In the genomic region with DNA sequence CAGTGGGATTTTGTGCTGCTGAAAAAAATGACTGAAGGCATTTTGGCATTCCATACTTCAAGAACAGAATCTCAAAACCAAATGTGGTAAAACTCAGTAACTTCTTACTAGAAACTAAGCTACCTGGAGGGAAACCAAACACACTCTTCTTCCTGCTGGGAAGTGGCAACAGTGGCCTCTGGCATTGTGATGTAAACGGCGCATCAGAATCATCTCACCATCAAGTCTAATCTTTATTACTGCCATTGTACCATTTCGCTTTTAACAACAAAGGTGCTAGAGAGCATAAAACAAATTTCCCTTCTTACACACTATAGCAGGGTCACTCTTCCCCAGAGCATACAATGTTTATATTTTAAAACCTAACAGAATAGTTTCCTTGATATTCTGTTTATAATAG, we compare ENCODE assay signal across 18 cellular contexts.
DNase-seq lines count a peak whose midpoint lies in the region; ATAC-seq, FAIRE-seq and TF ChIP-seq lines count a peak whose summit lies in the region.
"Had no signal": no experiment of that assay in that cellular context is flagged by ENCODE, and none has a peak within 500 bp of the region (broad histone marks: within the 10 kb centered on the region; RNA-seq: fewer than 3 reads in every experiment).

No MANE protein-coding gene starts in this region.

- no peak for TF ChIP-seq RAD21 in H1 (IDR thresholded peaks at IDR 0.05 in 1 of 2, conservative IDR thresholded peaks at IDR 0.05 in 1 of 2; ENCODE audit: low read depth in 2 of 2, low read length in 2 of 2)

- H2BK20ac ChIP-seq in H1 (ENCODE audit: low read length): no peak overlapping the region

- H2BK15ac ChIP-seq in H1 (ENCODE audit: low read length): no peak overlapping the region

- no peak for TF ChIP-seq EP300 in H1 (IDR thresholded peaks at IDR 0.05; ENCODE audit: borderline replicate concordance in 1 of 2, low read depth in 2 of 2, low read length in 2 of 2)

- no peak overlapping the region for H3K27ac ChIP-seq in H1 (ENCODE audit: low read depth, low read length)
- H3K27ac ChIP-seq in osteoblast (ENCODE audit: low read depth, low read length): no peak overlapping the region
- no peak overlapping the region for H3K27ac ChIP-seq in kidney (ENCODE audit: low read depth in 2 of 2, low read length in 2 of 2)
- H3K27ac ChIP-seq: A549, BLaER1, GM23248 had no signal

- H4K91ac ChIP-seq in H1 (replicated peaks; ENCODE audit: insufficient read length, low read length): no peak overlapping the region

- no peak overlapping the region for H2AFZ ChIP-seq in H1 (ENCODE audit: low read length)
- H2AFZ ChIP-seq in osteoblast (ENCODE audit: low read length): peak overlapping the region; percentile 45
- H2AFZ ChIP-seq: GM23248 had no signal

- no peak overlapping the region for H3K56ac ChIP-seq in H1 (replicated peaks; ENCODE audit: insufficient read length, low read depth, low read length)

- H4K20me1 ChIP-seq in H1 (replicated peaks in 1 of 2; ENCODE audit: control insufficient read depth in 1 of 2, insufficient read depth in 2 of 2, low read length in 2 of 2) (no peaks in the 10 kb centered on the region), osteoblast (ENCODE audit: insufficient read depth, low read length) (no peaks in the 10 kb centered on the region)
- H4K20me1 ChIP-seq: BLaER1 had no signal

- CTCF ChIA-PET in H1 (lab: Charles Lee; ENCODE audit: partially characterized antibody): interaction anchor here (0.7 to 1.0 kb wide), 3 partner anchors 27 to 49 kb away, joined by 3 read pairs; no protein-coding TSS in a partner anchor

- H2AK5ac ChIP-seq in H1 (ENCODE audit: low read depth, low read length): no peak overlapping the region

- no peak for ATAC-seq in GM18909 (IDR thresholded peaks at IDR 0.05; ENCODE audit: poor library complexity, unreplicated experiment)
- ATAC-seq: A549, HCT116 had no signal

- no peak for TF ChIP-seq POLR2A in H1 (IDR thresholded peaks at IDR 0.05; ENCODE audit: control extremely low read depth in 1 of 2, low read depth in 2 of 2, low read length in 2 of 2)

- H3K18ac ChIP-seq in H1 (ENCODE audit: extremely low read depth, low read length): no peak overlapping the region; the same call in 1 of the 2 replicates

- H3K9ac ChIP-seq in H1 (replicated peaks in 1 of 4; ENCODE audit: extremely low read depth in 1 of 4, low read depth in 3 of 4, low read length in 3 of 4) (no peak overlapping the region), kidney (ENCODE audit: low read length in 2 of 2) (no peak overlapping the region)
- H3K9ac ChIP-seq: BLaER1, GM23248 had no signal

- no peaks in the 10 kb centered on the region for H3K9me3 ChIP-seq in H1 (ENCODE audit: insufficient read depth in 2 of 2, low read depth in 1 of 2, low read length in 1 of 2)
- no peaks in the 10 kb centered on the region for H3K9me3 ChIP-seq in osteoblast (ENCODE audit: low read depth, low read length)
- H3K9me3 ChIP-seq in kidney (ENCODE audit: control insufficient read depth in 1 of 2, low read length in 2 of 2): no peaks in the 10 kb centered on the region
- H3K9me3 ChIP-seq: A549, BLaER1, Caco-2 had no signal

- no peaks in the 10 kb centered on the region for H3K23me2 ChIP-seq in H1 (ENCODE audit: low read depth, low read length)

- H3K23ac ChIP-seq in H1 (ENCODE audit: insufficient read length): no peak overlapping the region

- H3K4me3 ChIP-seq in H1 (ENCODE audit: extremely low read depth in 1 of 4, insufficient read depth in 2 of 4, low read depth in 3 of 4, low read length in 4 of 4): 0 out of 8 replicates have a peak overlapping the region, but pooled peaks of 1 of the 4 experiments have one; percentile 7
- H3K4me3 ChIP-seq in osteoblast (ENCODE audit: insufficient read depth, low read length): no peak overlapping the region
- no peak overlapping the region for H3K4me3 ChIP-seq in kidney (ENCODE audit: low read length in 2 of 2)
- H3K4me3 ChIP-seq: A549, BLaER1, GM23248 had no signal

- H3K79me2 ChIP-seq in H1 (ENCODE audit: control insufficient read depth in 1 of 2, insufficient read depth in 2 of 2, low read length in 2 of 2) (no peaks in the 10 kb centered on the region), osteoblast (ENCODE audit: insufficient read depth, low read length) (no peaks in the 10 kb centered on the region)

- FAIRE-seq in H1 (lab: Jason Lieb, UNC) (no peak), kidney (lab: Jason Lieb, UNC) (no peak)
- FAIRE-seq: A549, HTR-8/SVneo had no signal

- POLR2A ChIA-PET in H1 (lab: Charles Lee; ENCODE audit: partially characterized antibody): no interaction called here

- no peak overlapping the region for H4K8ac ChIP-seq in H1 (ENCODE audit: extremely low read depth, insufficient read depth, low read length)

- H4K5ac ChIP-seq in H1 (ENCODE audit: insufficient read length, low read depth, low read length): no peak overlapping the region

- H3K36me3 ChIP-seq in H1 (ENCODE audit: control insufficient read depth in 2 of 4, insufficient read depth in 4 of 4, low read length in 3 of 4) (no peaks in the 10 kb centered on the region), osteoblast (ENCODE audit: insufficient read depth, low read length) (no peaks in the 10 kb centered on the region), kidney (ENCODE audit: control insufficient read depth in 1 of 2, insufficient read depth in 2 of 2, low read length in 2 of 2) (no peaks in the 10 kb centered on the region)
- H3K36me3 ChIP-seq: BLaER1 had no signal

- WGBS in H1 (ENCODE audit: extremely low coverage in 1 of 2, insufficient coverage in 1 of 2, insufficient read length in 1 of 2, insufficient replicate concordance in 2 of 2, low coverage in 1 of 2, low lambda C conversion rate in 2 of 2, missing lambda C conversion rate in 1 of 2), 2 experiments: 71% methylated on average over 3 of the region's 3 CpGs; no CpG with 5 or more reads in 1 of the 2 experiments

- peaks cover 0 to 3% (median 0%) of the 10 kb centered on the region in 4 experiments; a peak in 1 of 7 replicates for H3K4me1 ChIP-seq in H1 (replicated peaks in 1 of 4; ENCODE audit: control insufficient read depth in 3 of 4, insufficient read depth in 4 of 4, low read length in 3 of 4)
- H3K4me1 ChIP-seq in osteoblast (ENCODE audit: insufficient read depth, low read length): no peaks in the 10 kb centered on the region
- no peaks in the 10 kb centered on the region for H3K4me1 ChIP-seq in kidney (ENCODE audit: control insufficient read depth in 1 of 2, insufficient read depth in 1 of 2, low read depth in 1 of 2, low read length in 2 of 2)
- H3K4me1 ChIP-seq: A549, BLaER1, Caco-2 had no signal

- DNase-seq in HCEC 1CT (peak; percentile 39), NCI-H2227 treated with DMSO at 0.1 percent for 48 hours (lab: John Stamatoyannopoulos, UW) (peak; percentile 29), H1 (ENCODE audit: low read depth in 1 of 2, low spot score in 2 of 2) (no peak), osteoblast (ENCODE audit: insufficient read length, low spot score, missing footprints) (peak; percentile 31), kidney (no peak), foreskin melanocyte (no peak)
- DNase-seq: AML-193; Caco-2; CD8-positive, alpha-beta memory T cell; DND-41; GDM1; GM23248; Karpas-422 had no signal

- TF ChIP-seq CTCF in H1 (IDR thresholded peaks at IDR 0.05; ENCODE audit: control extremely low read depth in 1 of 3, insufficient read depth in 1 of 3, low read depth in 1 of 3, low read length in 3 of 3) (no peak), osteoblast (IDR thresholded peaks at IDR 0.05; ENCODE audit: extremely low read depth, low read depth, low read length) (no peak), kidney (IDR thresholded peaks at IDR 0.05; ENCODE audit: borderline replicate concordance, extremely low read depth, insufficient read depth) (no peak)

- no peak overlapping the region for H2BK120ac ChIP-seq in H1 (replicated peaks; ENCODE audit: low read depth, low read length)

- intact Hi-C loops in kidney (cut with DNase I): no loop called here

- no peak overlapping the region for H3K4ac ChIP-seq in H1 (replicated peaks; ENCODE audit: insufficient read length, low read depth, low read length)

- no peak overlapping the region for H2BK12ac ChIP-seq in H1 (ENCODE audit: low read depth, low read length)

- no peaks in the 10 kb centered on the region for H3K79me1 ChIP-seq in H1 (ENCODE audit: low read depth, low read length)

- peak overlapping the region in 1 of 2 experiments; percentile 22; a peak in 1 of 4 replicates for H3K4me2 ChIP-seq in H1 (ENCODE audit: insufficient read depth in 1 of 2, low read depth in 2 of 2, low read length in 2 of 2)
- H3K4me2 ChIP-seq in osteoblast (ENCODE audit: insufficient read depth, low read length): no peak overlapping the region
- H3K4me2 ChIP-seq: A549, BLaER1 had no signal

- no peaks in the 10 kb centered on the region for H3K27me3 ChIP-seq in H1 (replicated peaks in 1 of 4; ENCODE audit: control insufficient read depth in 3 of 4, extremely low read depth in 1 of 4, insufficient read depth in 3 of 4, low read length in 3 of 4)
- H3K27me3 ChIP-seq in osteoblast (ENCODE audit: insufficient read depth, low read length): no peaks in the 10 kb centered on the region
- H3K27me3 ChIP-seq: BLaER1 had no signal

- H2BK5ac ChIP-seq in H1 (ENCODE audit: low read depth, low read length): no peak overlapping the region

- no peak overlapping the region for H3K14ac ChIP-seq in H1 (ENCODE audit: insufficient read length)

TF ChIP-seq in H1, 55 proteins besides CTCF, POLR2A, EP300 and RAD21:
- TF ChIP-seq SRF (IDR thresholded peaks at IDR 0.05; ENCODE audit: low read depth, low read length) (no peak), YY1 (IDR thresholded peaks at IDR 0.05; ENCODE audit: low read depth, low read length) (no peak), POU5F1 (IDR thresholded peaks at IDR 0.05; ENCODE audit: low read depth, low read length) (0 out of 2 replicates have a peak, but pooled peaks have one; percentile 23)

Comparison
In these comparisons a context has a peak if more than half of its experiments do, and no peak if none do; other contexts are left out.
1. DNase-seq: peak in HCEC 1CT (single experiment), NCI-H2227 treated with DMSO at 0.1 percent for 48 hours (single experiment) and osteoblast (single experiment); none in H1 (0 of 2), kidney (single experiment) and foreskin melanocyte (single experiment).